In the genomic region with DNA sequence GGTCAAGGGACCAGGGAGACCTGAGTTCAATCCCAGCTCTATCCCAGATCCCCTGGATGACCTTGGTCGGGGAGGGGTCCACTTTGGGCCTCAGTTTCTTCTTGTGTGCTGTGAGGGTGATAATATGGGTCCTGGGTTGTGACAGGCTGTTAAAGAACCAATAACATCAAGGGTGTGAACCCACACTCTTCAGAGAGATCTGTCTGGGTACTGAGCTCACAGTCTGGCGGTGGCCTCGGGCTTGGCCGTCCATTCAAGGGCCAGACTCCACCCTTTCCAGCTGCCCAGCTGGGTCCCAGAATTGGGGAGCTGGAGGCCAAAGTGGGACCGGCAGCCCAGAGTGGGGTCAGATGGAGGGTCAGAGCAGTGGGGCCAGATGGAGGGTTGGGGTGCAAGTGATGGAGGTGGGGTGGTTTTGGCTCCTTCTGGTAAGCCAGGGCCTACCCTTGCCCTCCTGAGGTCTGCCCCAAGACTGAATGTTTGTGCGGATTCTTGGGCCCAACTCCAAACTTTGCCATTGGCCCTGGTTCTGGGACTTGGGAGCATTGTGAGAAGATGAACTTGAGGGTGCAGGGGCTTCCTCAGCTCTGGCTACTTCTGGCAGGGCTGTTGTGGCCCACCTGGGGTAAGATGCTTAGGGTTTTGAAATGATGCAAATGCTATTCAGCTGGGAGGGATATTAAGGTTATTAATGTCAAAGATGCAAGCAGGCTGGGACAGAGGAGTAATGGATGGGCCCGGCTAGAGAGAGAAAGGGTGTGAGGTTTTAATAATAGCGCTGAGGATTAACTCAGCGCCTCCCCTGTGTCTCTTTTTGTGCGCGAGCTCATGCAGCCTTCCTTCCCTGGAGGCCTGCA, we compare ENCODE assay signal across 2 cellular contexts.
TF ChIP-seq lines count a peak whose summit lies in the region.

No MANE protein-coding gene starts in this region.

TF ChIP-seq in SK-N-SH, 30 proteins besides CTCF, POLR2A, EP300 and RAD21 (continued from another document):
- TF ChIP-seq, protein P1, sequence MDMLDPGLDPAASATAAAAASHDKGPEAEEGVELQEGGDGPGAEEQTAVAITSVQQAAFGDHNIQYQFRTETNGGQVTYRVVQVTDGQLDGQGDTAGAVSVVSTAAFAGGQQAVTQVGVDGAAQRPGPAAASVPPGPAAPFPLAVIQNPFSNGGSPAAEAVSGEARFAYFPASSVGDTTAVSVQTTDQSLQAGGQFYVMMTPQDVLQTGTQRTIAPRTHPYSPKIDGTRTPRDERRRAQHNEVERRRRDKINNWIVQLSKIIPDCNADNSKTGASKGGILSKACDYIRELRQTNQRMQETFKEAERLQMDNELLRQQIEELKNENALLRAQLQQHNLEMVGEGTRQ (IDR thresholded peaks at IDR 0.05; ENCODE audit: borderline replicate concordance, low read depth, low read length) = no peak

TF ChIP-seq in SK-N-SH treated with all-trans-retinoic acid at 6 μM for 48 hours, 23 proteins besides CTCF, POLR2A, EP300 and RAD21 (continued from another document):
- TF ChIP-seq, protein P2, sequence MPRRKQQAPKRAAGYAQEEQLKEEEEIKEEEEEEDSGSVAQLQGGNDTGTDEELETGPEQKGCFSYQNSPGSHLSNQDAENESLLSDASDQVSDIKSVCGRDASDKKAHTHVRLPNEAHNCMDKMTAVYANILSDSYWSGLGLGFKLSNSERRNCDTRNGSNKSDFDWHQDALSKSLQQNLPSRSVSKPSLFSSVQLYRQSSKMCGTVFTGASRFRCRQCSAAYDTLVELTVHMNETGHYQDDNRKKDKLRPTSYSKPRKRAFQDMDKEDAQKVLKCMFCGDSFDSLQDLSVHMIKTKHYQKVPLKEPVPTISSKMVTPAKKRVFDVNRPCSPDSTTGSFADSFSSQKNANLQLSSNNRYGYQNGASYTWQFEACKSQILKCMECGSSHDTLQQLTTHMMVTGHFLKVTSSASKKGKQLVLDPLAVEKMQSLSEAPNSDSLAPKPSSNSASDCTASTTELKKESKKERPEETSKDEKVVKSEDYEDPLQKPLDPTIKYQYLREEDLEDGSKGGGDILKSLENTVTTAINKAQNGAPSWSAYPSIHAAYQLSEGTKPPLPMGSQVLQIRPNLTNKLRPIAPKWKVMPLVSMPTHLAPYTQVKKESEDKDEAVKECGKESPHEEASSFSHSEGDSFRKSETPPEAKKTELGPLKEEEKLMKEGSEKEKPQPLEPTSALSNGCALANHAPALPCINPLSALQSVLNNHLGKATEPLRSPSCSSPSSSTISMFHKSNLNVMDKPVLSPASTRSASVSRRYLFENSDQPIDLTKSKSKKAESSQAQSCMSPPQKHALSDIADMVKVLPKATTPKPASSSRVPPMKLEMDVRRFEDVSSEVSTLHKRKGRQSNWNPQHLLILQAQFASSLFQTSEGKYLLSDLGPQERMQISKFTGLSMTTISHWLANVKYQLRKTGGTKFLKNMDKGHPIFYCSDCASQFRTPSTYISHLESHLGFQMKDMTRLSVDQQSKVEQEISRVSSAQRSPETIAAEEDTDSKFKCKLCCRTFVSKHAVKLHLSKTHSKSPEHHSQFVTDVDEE (CRISPR knock-in tag; IDR thresholded peaks at IDR 0.05) = no peak
- no peak for TF ChIP-seq BACH2 (CRISPR knock-in tag; IDR thresholded peaks at IDR 0.05; ENCODE audit: borderline replicate concordance)
- no peak for TF ChIP-seq ZC3H10 (CRISPR knock-in tag; IDR thresholded peaks at IDR 0.05)
- no peak for TF ChIP-seq TCF4 (CRISPR knock-in tag; IDR thresholded peaks at IDR 0.05; ENCODE audit: borderline replicate concordance)
- no peak for TF ChIP-seq ZNF8 (CRISPR knock-in tag; IDR thresholded peaks at IDR 0.05)
- no peak for TF ChIP-seq ZNF70 (CRISPR knock-in tag; IDR thresholded peaks at IDR 0.05)
- no peak for TF ChIP-seq OSR1 (CRISPR knock-in tag; IDR thresholded peaks at IDR 0.05)
- TF ChIP-seq, protein P3, sequence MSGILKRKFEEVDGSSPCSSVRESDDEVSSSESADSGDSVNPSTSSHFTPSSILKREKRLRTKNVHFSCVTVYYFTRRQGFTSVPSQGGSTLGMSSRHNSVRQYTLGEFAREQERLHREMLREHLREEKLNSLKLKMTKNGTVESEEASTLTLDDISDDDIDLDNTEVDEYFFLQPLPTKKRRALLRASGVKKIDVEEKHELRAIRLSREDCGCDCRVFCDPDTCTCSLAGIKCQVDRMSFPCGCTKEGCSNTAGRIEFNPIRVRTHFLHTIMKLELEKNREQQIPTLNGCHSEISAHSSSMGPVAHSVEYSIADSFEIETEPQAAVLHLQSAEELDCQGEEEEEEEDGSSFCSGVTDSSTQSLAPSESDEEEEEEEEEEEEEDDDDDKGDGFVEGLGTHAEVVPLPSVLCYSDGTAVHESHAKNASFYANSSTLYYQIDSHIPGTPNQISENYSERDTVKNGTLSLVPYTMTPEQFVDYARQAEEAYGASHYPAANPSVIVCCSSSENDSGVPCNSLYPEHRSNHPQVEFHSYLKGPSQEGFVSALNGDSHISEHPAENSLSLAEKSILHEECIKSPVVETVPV (CRISPR knock-in tag; IDR thresholded peaks at IDR 0.05) = no peak
